In the genomic region with DNA sequence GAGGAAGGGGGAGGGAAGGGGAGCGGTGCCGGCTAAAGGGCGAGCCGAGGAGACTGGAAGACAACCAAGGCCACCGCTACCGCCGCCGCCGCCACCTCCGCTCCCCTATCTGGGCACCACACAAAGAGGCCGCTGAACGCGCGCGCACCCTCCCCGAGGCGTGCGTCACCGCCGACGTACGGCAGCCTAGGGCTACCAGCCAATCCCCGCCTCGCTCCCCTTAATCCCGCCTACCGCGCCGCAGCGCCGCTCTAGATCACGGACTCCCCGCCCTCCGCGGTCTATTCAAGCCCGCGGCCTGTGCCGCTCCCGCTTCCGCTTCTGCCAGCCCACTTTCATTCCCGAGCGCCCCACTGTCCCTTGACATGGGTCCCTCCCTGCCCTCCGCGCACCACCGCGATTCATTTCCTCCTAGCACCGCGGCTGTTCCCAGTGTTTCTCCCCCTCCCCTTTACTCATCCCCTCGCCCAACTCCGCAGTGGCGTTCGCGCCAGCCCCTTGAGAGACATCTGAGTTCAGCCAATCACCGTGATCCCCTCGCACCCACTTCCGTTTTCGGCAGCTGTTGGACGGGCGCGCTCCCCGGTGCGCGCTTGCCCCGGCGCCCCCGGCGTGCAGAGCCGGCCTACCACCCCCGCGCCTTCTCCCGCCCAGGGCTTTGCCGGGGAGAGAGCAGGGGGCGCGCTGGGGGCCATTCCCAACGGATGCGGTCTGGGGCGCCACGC, we compare ENCODE assay signal across 1 cellular context.
TF ChIP-seq lines count a peak whose summit lies in the region.

A gene (minus strand): TSS at position 128 of the 725 bp plus-strand sequence. CDS start 297 bp downstream, outside the sequence.

TF ChIP-seq in HEK293, 187 proteins besides CTCF, POLR2A, EP300 and RAD21 (continued from another document and continues in another):
- 0 out of 2 replicates have a peak, but pooled peaks have one; percentile 10 for TF ChIP-seq MYNN (tag by site-specific recombination; IDR thresholded peaks at IDR 0.05; ENCODE audit: borderline replicate concordance)
- TF ChIP-seq, protein P1, sequence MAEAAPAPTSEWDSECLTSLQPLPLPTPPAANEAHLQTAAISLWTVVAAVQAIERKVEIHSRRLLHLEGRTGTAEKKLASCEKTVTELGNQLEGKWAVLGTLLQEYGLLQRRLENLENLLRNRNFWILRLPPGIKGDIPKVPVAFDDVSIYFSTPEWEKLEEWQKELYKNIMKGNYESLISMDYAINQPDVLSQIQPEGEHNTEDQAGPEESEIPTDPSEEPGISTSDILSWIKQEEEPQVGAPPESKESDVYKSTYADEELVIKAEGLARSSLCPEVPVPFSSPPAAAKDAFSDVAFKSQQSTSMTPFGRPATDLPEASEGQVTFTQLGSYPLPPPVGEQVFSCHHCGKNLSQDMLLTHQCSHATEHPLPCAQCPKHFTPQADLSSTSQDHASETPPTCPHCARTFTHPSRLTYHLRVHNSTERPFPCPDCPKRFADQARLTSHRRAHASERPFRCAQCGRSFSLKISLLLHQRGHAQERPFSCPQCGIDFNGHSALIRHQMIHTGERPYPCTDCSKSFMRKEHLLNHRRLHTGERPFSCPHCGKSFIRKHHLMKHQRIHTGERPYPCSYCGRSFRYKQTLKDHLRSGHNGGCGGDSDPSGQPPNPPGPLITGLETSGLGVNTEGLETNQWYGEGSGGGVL (tag by site-specific recombination; IDR thresholded peaks at IDR 0.05) = peak; percentile 84
- TF ChIP-seq, protein P2, sequence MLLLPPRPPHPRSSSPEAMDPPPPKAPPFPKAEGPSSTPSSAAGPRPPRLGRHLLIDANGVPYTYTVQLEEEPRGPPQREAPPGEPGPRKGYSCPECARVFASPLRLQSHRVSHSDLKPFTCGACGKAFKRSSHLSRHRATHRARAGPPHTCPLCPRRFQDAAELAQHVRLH (tag by site-specific recombination; IDR thresholded peaks at IDR 0.05) = peak; percentile 86
- no peak for TF ChIP-seq ZSCAN16 (tag by site-specific recombination; IDR thresholded peaks at IDR 0.05)
- TF ChIP-seq ZNF530 (tag by site-specific recombination; IDR thresholded peaks at IDR 0.05; ENCODE audit: low read depth) = no peak
- TF ChIP-seq ZNF248 (tag by site-specific recombination; IDR thresholded peaks at IDR 0.05) = no peak
- TF ChIP-seq, protein P3, sequence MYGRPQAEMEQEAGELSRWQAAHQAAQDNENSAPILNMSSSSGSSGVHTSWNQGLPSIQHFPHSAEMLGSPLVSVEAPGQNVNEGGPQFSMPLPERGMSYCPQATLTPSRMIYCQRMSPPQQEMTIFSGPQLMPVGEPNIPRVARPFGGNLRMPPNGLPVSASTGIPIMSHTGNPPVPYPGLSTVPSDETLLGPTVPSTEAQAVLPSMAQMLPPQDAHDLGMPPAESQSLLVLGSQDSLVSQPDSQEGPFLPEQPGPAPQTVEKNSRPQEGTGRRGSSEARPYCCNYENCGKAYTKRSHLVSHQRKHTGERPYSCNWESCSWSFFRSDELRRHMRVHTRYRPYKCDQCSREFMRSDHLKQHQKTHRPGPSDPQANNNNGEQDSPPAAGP (tag by site-specific recombination; IDR thresholded peaks at IDR 0.05) = peak; percentile 58
- TF ChIP-seq, protein P4, sequence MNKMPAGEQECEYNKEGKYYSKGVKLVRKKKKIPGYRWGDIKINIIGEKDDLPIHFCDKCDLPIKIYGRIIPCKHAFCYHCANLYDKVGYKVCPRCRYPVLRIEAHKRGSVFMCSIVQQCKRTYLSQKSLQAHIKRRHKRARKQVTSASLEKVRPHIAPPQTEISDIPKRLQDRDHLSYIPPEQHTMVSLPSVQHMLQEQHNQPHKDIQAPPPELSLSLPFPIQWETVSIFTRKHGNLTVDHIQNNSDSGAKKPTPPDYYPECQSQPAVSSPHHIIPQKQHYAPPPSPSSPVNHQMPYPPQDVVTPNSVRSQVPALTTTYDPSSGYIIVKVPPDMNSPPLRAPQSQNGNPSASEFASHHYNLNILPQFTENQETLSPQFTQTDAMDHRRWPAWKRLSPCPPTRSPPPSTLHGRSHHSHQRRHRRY (tag by site-specific recombination; IDR thresholded peaks at IDR 0.05) = no peak; the same call in 1 of the 2 replicates
- TF ChIP-seq, protein P5, sequence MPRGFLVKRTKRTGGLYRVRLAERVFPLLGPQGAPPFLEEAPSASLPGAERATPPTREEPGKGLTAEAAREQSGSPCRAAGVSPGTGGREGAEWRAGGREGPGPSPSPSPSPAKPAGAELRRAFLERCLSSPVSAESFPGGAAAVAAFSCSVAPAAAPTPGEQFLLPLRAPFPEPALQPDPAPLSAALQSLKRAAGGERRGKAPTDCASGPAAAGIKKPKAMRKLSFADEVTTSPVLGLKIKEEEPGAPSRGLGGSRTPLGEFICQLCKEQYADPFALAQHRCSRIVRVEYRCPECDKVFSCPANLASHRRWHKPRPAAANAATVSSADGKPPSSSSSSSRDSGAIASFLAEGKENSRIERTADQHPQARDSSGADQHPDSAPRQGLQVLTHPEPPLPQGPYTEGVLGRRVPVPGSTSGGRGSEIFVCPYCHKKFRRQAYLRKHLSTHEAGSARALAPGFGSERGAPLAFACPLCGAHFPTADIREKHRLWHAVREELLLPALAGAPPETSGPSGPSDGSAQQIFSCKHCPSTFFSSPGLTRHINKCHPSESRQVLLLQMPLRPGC (tag by site-specific recombination; IDR thresholded peaks at IDR 0.05) = peak; percentile 80
- TF ChIP-seq ZNF121 (tag by site-specific recombination; IDR thresholded peaks at IDR 0.05) = 0 out of 2 replicates have a peak, but pooled peaks have one; percentile 26
- 0 out of 2 replicates have a peak, but pooled peaks have one; percentile 5 for TF ChIP-seq ZNF133 (tag by site-specific recombination; IDR thresholded peaks at IDR 0.05)
- TF ChIP-seq ZNF596 (tag by site-specific recombination; IDR thresholded peaks at IDR 0.05) = no peak
- TF ChIP-seq, protein P6, sequence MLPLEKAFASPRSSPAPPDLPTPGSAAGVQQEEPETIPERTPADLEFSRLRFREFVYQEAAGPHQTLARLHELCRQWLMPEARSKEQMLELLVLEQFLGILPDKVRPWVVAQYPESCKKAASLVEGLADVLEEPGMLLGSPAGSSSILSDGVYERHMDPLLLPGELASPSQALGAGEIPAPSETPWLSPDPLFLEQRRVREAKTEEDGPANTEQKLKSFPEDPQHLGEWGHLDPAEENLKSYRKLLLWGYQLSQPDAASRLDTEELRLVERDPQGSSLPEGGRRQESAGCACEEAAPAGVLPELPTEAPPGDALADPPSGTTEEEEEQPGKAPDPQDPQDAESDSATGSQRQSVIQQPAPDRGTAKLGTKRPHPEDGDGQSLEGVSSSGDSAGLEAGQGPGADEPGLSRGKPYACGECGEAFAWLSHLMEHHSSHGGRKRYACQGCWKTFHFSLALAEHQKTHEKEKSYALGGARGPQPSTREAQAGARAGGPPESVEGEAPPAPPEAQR (tag by site-specific recombination; IDR thresholded peaks at IDR 0.05) = peak; percentile 81; the same call in 1 of the 2 replicates
- no peak for TF ChIP-seq ZNF239 (tag by site-specific recombination; IDR thresholded peaks at IDR 0.05)
- peak; percentile 52; the same call in 1 of the 2 replicates for TF ChIP-seq ZFP69B (tag by site-specific recombination; IDR thresholded peaks at IDR 0.05)
- TF ChIP-seq SCRT1 (tag by site-specific recombination; IDR thresholded peaks at IDR 0.05; ENCODE audit: borderline replicate concordance) = no peak
- 0 out of 2 replicates have a peak, but pooled peaks have one; percentile 84 for TF ChIP-seq ZNF561 (tag by site-specific recombination; IDR thresholded peaks at IDR 0.05; ENCODE audit: borderline replicate concordance)
- no peak for TF ChIP-seq ZNF112 (tag by site-specific recombination; IDR thresholded peaks at IDR 0.05)
- TF ChIP-seq, protein P7, sequence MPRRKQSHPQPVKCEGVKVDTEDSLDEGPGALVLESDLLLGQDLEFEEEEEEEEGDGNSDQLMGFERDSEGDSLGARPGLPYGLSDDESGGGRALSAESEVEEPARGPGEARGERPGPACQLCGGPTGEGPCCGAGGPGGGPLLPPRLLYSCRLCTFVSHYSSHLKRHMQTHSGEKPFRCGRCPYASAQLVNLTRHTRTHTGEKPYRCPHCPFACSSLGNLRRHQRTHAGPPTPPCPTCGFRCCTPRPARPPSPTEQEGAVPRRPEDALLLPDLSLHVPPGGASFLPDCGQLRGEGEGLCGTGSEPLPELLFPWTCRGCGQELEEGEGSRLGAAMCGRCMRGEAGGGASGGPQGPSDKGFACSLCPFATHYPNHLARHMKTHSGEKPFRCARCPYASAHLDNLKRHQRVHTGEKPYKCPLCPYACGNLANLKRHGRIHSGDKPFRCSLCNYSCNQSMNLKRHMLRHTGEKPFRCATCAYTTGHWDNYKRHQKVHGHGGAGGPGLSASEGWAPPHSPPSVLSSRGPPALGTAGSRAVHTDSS (tag by site-specific recombination; IDR thresholded peaks at IDR 0.05) = no peak
- 0 out of 2 replicates have a peak, but pooled peaks have one; percentile 55 for TF ChIP-seq ZNF777 (tag by site-specific recombination; IDR thresholded peaks at IDR 0.05; ENCODE audit: borderline replicate concordance)
- TF ChIP-seq, protein P8, sequence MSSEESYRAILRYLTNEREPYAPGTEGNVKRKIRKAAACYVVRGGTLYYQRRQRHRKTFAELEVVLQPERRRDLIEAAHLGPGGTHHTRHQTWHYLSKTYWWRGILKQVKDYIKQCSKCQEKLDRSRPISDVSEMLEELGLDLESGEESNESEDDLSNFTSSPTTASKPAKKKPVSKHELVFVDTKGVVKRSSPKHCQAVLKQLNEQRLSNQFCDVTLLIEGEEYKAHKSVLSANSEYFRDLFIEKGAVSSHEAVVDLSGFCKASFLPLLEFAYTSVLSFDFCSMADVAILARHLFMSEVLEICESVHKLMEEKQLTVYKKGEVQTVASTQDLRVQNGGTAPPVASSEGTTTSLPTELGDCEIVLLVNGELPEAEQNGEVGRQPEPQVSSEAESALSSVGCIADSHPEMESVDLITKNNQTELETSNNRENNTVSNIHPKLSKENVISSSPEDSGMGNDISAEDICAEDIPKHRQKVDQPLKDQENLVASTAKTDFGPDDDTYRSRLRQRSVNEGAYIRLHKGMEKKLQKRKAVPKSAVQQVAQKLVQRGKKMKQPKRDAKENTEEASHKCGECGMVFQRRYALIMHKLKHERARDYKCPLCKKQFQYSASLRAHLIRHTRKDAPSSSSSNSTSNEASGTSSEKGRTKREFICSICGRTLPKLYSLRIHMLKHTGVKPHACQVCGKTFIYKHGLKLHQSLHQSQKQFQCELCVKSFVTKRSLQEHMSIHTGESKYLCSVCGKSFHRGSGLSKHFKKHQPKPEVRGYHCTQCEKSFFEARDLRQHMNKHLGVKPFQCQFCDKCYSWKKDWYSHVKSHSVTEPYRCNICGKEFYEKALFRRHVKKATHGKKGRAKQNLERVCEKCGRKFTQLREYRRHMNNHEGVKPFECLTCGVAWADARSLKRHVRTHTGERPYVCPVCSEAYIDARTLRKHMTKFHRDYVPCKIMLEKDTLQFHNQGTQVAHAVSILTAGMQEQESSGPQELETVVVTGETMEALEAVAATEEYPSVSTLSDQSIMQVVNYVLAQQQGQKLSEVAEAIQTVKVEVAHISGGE (tag by site-specific recombination; conservative IDR thresholded peaks at IDR 0.05; ENCODE audit: low read depth) = peak; percentile 88
- no peak for TF ChIP-seq ZNF785 (tag by site-specific recombination; IDR thresholded peaks at IDR 0.05)
- TF ChIP-seq, protein P9, sequence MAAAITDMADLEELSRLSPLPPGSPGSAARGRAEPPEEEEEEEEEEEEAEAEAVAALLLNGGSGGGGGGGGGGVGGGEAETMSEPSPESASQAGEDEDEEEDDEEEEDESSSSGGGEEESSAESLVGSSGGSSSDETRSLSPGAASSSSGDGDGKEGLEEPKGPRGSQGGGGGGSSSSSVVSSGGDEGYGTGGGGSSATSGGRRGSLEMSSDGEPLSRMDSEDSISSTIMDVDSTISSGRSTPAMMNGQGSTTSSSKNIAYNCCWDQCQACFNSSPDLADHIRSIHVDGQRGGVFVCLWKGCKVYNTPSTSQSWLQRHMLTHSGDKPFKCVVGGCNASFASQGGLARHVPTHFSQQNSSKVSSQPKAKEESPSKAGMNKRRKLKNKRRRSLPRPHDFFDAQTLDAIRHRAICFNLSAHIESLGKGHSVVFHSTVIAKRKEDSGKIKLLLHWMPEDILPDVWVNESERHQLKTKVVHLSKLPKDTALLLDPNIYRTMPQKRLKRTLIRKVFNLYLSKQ (tag by site-specific recombination; IDR thresholded peaks at IDR 0.05; ENCODE audit: borderline replicate concordance) = no peak
- TF ChIP-seq, protein P10, sequence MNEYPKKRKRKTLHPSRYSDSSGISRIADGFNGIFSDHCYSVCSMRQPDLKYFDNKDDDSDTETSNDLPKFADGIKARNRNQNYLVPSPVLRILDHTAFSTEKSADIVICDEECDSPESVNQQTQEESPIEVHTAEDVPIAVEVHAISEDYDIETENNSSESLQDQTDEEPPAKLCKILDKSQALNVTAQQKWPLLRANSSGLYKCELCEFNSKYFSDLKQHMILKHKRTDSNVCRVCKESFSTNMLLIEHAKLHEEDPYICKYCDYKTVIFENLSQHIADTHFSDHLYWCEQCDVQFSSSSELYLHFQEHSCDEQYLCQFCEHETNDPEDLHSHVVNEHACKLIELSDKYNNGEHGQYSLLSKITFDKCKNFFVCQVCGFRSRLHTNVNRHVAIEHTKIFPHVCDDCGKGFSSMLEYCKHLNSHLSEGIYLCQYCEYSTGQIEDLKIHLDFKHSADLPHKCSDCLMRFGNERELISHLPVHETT (tag by site-specific recombination; IDR thresholded peaks at IDR 0.05) = peak; percentile 88
- TF ChIP-seq, protein P11, sequence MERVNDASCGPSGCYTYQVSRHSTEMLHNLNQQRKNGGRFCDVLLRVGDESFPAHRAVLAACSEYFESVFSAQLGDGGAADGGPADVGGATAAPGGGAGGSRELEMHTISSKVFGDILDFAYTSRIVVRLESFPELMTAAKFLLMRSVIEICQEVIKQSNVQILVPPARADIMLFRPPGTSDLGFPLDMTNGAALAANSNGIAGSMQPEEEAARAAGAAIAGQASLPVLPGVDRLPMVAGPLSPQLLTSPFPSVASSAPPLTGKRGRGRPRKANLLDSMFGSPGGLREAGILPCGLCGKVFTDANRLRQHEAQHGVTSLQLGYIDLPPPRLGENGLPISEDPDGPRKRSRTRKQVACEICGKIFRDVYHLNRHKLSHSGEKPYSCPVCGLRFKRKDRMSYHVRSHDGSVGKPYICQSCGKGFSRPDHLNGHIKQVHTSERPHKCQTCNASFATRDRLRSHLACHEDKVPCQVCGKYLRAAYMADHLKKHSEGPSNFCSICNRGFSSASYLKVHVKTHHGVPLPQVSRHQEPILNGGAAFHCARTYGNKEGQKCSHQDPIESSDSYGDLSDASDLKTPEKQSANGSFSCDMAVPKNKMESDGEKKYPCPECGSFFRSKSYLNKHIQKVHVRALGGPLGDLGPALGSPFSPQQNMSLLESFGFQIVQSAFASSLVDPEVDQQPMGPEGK (tag by site-specific recombination; IDR thresholded peaks at IDR 0.05) = peak; percentile 100
- peak; percentile 96 for TF ChIP-seq SP2 (tag by site-specific recombination; IDR thresholded peaks at IDR 0.05)
- no peak for TF ChIP-seq SETDB1 (IDR thresholded peaks at IDR 0.05; ENCODE audit: insufficient read length, low read length)
- no peak for TF ChIP-seq ZNF155 (tag by site-specific recombination; IDR thresholded peaks at IDR 0.05)
- TF ChIP-seq, protein P12, sequence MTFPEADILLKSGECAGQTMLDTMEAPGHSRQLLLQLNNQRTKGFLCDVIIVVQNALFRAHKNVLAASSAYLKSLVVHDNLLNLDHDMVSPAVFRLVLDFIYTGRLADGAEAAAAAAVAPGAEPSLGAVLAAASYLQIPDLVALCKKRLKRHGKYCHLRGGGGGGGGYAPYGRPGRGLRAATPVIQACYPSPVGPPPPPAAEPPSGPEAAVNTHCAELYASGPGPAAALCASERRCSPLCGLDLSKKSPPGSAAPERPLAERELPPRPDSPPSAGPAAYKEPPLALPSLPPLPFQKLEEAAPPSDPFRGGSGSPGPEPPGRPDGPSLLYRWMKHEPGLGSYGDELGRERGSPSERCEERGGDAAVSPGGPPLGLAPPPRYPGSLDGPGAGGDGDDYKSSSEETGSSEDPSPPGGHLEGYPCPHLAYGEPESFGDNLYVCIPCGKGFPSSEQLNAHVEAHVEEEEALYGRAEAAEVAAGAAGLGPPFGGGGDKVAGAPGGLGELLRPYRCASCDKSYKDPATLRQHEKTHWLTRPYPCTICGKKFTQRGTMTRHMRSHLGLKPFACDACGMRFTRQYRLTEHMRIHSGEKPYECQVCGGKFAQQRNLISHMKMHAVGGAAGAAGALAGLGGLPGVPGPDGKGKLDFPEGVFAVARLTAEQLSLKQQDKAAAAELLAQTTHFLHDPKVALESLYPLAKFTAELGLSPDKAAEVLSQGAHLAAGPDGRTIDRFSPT (tag by site-specific recombination; IDR thresholded peaks at IDR 0.05) = peak; percentile 96
